In the genomic region with DNA sequence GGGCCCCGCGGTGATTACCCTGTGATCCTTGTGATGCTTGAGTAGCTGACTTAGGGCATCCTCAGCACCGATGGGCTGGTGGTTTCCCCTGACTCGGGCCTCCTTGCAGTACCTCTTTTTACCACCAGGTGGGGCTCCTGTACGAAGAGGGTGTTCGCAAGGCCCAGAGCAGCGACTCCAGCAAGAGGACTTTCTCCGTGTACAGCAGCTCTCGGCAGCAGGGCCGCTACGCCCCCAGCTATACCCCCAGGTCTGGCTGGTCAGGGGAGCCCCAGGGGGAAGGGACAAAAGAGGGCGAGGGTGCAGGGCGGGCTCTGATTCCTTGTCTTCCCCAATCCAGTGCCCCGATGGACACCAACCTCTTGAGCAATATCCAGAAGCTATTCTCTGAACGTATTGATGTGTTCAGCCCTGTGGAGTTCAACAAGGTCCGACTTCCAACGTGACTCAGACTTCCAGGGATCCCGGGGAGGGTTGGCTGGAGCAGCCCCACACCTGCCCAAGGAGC, we compare ENCODE assay signal across 8 cellular contexts. TPM values are rescaled to one million over a fixed set of nuclear protein-coding genes. Genes with fewer than 3 reads are reported as not detected.
A peak's percentile ranks its signal among the peaks of the same experiment; 100 is the strongest.
DNase-seq lines count a peak whose midpoint lies in the region; ATAC-seq and TF ChIP-seq lines count a peak whose summit lies in the region.

No MANE protein-coding gene starts in this region.

- TF ChIP-seq CTCF in right atrium auricular region (IDR thresholded peaks at IDR 0.05) (peak; percentile 100), sigmoid colon (IDR thresholded peaks at IDR 0.05) (peak; percentile 95 to 100 (median 98))

- 11 to 18% methylated on average over 18 of the region's 18 CpGs for WGBS in sigmoid colon, 2 donors

- no peak overlapping the region for H3K4me3 ChIP-seq in right atrium auricular region
- no peak overlapping the region for H3K4me3 ChIP-seq in sigmoid colon

- no peak for TF ChIP-seq POLR2A in sigmoid colon (IDR thresholded peaks at IDR 0.05)

- H3K36me3 ChIP-seq in right atrium auricular region, result peaks cover 23% of the 10 kb centered on the region
- peaks cover 9 to 36% (median 16%) of the 10 kb centered on the region in 4 donors for H3K36me3 ChIP-seq in sigmoid colon

- no peaks in the 10 kb centered on the region for H3K9me3 ChIP-seq in right atrium auricular region
- no peaks in the 10 kb centered on the region for H3K9me3 ChIP-seq in sigmoid colon

- H3K27me3 ChIP-seq in right atrium auricular region, result no peaks in the 10 kb centered on the region
- no peaks in the 10 kb centered on the region for H3K27me3 ChIP-seq in sigmoid colon

- TF ChIP-seq EP300 in sigmoid colon (IDR thresholded peaks at IDR 0.05), result no peak

- DNase-seq in AG08395 (ENCODE audit: low spot score) (peak; percentile 86), NCI-H2081 treated with DMSO at 0.1 percent for 48 hours (lab: John Stamatoyannopoulos, UW) (peak; percentile 8), T-helper 9 cell (peak; percentile 99), anterior cingulate cortex (lab: John Stamatoyannopoulos, UW) (peak in 57 of 58 donors; percentile 38 to 94 (median 77)), right atrium auricular region (ENCODE audit: low spot score) (peak; percentile 92), sigmoid colon (peak; percentile 94)

- H3K27ac ChIP-seq in right atrium auricular region, result peak overlapping the region; percentile 52 to 82
- H3K27ac ChIP-seq in sigmoid colon, result peak overlapping the region; percentile 81 to 85 (median 82)

- intact Hi-C loops in sigmoid colon (cut with DNase I), result loop anchor here (2.0 to 10.0 kb wide), 4 partner anchors 14 to 504 kb away; a partner anchor contains a TSS

- peaks cover 0 to 41% of the 10 kb centered on the region in 2 donors for H3K4me1 ChIP-seq in right atrium auricular region
- peaks cover 0 to 40% (median 34%) of the 10 kb centered on the region in 4 donors for H3K4me1 ChIP-seq in sigmoid colon

- peak; percentile 30 for ATAC-seq in GM21390 (IDR thresholded peaks at IDR 0.05; ENCODE audit: unreplicated experiment)
- ATAC-seq in GM21526 (IDR thresholded peaks at IDR 0.05; ENCODE audit: low FRiP score, unreplicated experiment), result no peak

RNA-seq across cellular contexts. Expression of a gene that starts 1.3 kb away (rescaled TPM):
- 100 to 1,000 TPM; 134 to 199 TPM for total RNA-seq in right atrium auricular region
- total RNA-seq in sigmoid colon, result 10 to 100 TPM; 15.6 to 20.3 (median 17.5) TPM
- 10 to 100 TPM in 2 of 3 donors, 1 to 10 TPM in 1; 3.6 to 43.2 (median 10.2) TPM for polyA plus RNA-seq in sigmoid colon

RNA-seq across cellular contexts. Expression of a gene that starts 7.1 kb away (rescaled TPM):
- 10 to 100 TPM in 1 of 2 donors, 1 to 10 TPM in 1; 8.7 to 12.0 TPM for total RNA-seq in right atrium auricular region
- total RNA-seq in sigmoid colon, result 10 to 100 TPM; 13.6 to 16.3 (median 15.0) TPM
- polyA plus RNA-seq in sigmoid colon, result 10 to 100 TPM in 1 of 3 donors, 1 to 10 TPM in 2; 8.3 to 12.7 (median 9.6) TPM

RNA-seq across cellular contexts. Expression of a gene that starts 11.5 kb away (rescaled TPM):
- total RNA-seq in right atrium auricular region (100 to 1,000 TPM; 361 to 585 TPM), sigmoid colon (1,000 to 10,000 TPM; 1,235 to 1,561 (median 1,347) TPM)
- 1,000 to 10,000 TPM in 2 of 3 donors, 100 to 1,000 TPM in 1; 811 to 1,178 (median 1,151) TPM for polyA plus RNA-seq in sigmoid colon

RNA-seq across cellular contexts. Expression of a gene that starts 11.7 kb away (rescaled TPM):
- 10 to 100 TPM; 38.8 to 47.8 TPM for total RNA-seq in right atrium auricular region
- total RNA-seq in sigmoid colon, result 100 to 1,000 TPM in 1 of 4 donors, 10 to 100 TPM in 3; 41.5 to 104 (median 72.4) TPM
- polyA plus RNA-seq in sigmoid colon, result 10 to 100 TPM; 63.7 to 76.3 (median 69.8) TPM

RNA-seq across cellular contexts. Expression of a gene that starts 14.4 kb away (rescaled TPM):
- 100 to 1,000 TPM in 1 of 2 donors, 10 to 100 TPM in 1; 98.5 to 147 TPM for total RNA-seq in right atrium auricular region
- 100 to 1,000 TPM; 211 to 752 (median 281) TPM for total RNA-seq in sigmoid colon
- 100 to 1,000 TPM in 2 of 3 donors, 10 to 100 TPM in 1; 86.2 to 180 (median 108) TPM for polyA plus RNA-seq in sigmoid colon

Comparison
In these comparisons a context has a peak if more than half of its experiments do, and no peak if none do; other contexts are left out.
1. DNase-seq: peak in every context shown above with its lines; median percentile 99 in T-helper 9 cell; 94 in sigmoid colon; 92 in right atrium auricular region; 86 in AG08395; 77 in anterior cingulate cortex; 8 in NCI-H2081 treated with DMSO at 0.1 percent for 48 hours.
2. RNA of a gene that starts 1.3 kb away (total RNA-seq): 134 to 199 TPM in right atrium auricular region; 15.6 to 20.3 TPM in sigmoid colon; every median in the first group is over 4 times any median in the second.